Comparison of ENCODE assay signal across 1 cellular context in genomic region chr14:58646479-58646878, GRCh38.
TF ChIP-seq lines count a peak whose summit lies in the region.

No MANE protein-coding gene starts in this region.

TF ChIP-seq in K562, 482 proteins besides CTCF, POLR2A, EP300 and RAD21 (continued from another document):
- TF ChIP-seq MGA (IDR thresholded peaks at IDR 0.05) (peak; percentile 83), ZNF589 (CRISPR knock-in tag; IDR thresholded peaks at IDR 0.05; ENCODE audit: low read depth) (no peak), HOMEZ (CRISPR knock-in tag; IDR thresholded peaks at IDR 0.05) (no peak), ZEB2 (IDR thresholded peaks at IDR 0.05) (no peak), NCOA1 (IDR thresholded peaks at IDR 0.05; ENCODE audit: low read depth) (no peak), MAZ (CRISPR knock-in tag; conservative IDR thresholded peaks at IDR 0.05 in 1 of 2, IDR thresholded peaks at IDR 0.05 in 1 of 2) (peak; percentile 90 to 97), XRCC5 (IDR thresholded peaks at IDR 0.05; ENCODE audit: low read depth, low read length) (no peak), ZNF766 (CRISPR knock-in tag; conservative IDR thresholded peaks at IDR 0.05) (0 out of 2 replicates have a peak, but pooled peaks have one; percentile 49), NFXL1 (CRISPR knock-in tag; IDR thresholded peaks at IDR 0.05) (no peak), ZNF347 (CRISPR knock-in tag; IDR thresholded peaks at IDR 0.05; ENCODE audit: low read depth) (no peak), PRDM10 (IDR thresholded peaks at IDR 0.05; ENCODE audit: partially characterized antibody) (no peak), ARID1B (IDR thresholded peaks at IDR 0.05) (no peak), CEBPG (CRISPR knock-in tag; IDR thresholded peaks at IDR 0.05) (no peak), CEBPG (tag; conservative IDR thresholded peaks at IDR 0.05 in 1 of 2, IDR thresholded peaks at IDR 0.05 in 1 of 2) (no peak), MNT (conservative IDR thresholded peaks at IDR 0.05) (0 out of 4 replicates have a peak, but pooled peaks of 1 of the 2 experiments have one; percentile 28), SRF (CRISPR knock-in tag; IDR thresholded peaks at IDR 0.05) (no peak), ELF4 (CRISPR knock-in tag; IDR thresholded peaks at IDR 0.05) (no peak), NR2C1 (IDR thresholded peaks at IDR 0.05) (no peak), NR2C1 (tag; IDR thresholded peaks at IDR 0.05) (no peak), PHB2 (IDR thresholded peaks at IDR 0.05; ENCODE audit: low read depth) (no peak), CHD7 (IDR thresholded peaks at IDR 0.05; ENCODE audit: low read depth, low read length) (no peak), KLF6 (CRISPR knock-in tag; IDR thresholded peaks at IDR 0.05; ENCODE audit: borderline replicate concordance) (no peak)
TF ChIP-seq in K562: peak in this region for 19.
